ENCODE assay signal across 1 cellular context in the genomic region with DNA sequence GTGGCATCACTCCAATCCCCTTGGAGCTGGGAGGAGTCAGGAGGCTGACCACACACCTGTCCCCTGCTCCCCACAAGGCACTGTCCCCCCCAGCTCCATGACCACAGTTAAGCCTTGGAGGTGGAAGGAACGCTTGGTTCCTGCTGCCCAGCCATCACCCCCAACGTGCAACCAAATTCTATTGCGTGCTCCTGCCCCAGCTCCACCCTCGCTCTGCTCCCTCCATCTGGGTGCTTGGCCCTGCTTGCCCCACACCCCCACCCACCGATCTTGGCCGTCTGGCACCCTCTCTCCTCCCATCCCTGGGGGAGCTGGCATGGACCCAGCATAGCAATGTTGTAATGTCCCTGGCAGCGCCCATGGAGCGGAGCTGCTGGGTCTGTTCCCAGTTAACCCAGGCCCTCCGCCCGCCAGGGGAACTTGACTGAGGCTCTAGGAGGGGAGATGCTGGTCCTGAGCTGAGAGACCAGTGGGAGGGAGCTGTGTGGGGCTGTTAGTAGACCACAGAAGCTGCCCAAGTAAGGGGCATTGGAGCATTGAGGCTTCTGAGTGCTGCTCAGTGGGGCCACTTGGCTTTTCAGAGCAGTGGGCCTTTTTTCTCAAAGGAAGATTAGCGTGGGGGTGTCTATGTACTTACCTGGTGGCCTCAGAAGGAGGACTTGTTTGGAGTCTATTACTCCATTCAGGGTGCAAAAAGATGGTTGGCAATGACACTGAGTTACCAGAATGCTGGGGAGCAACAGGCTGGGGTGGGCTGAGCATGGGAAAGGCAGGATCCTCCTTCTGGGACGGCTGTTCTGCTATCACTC.
TF ChIP-seq lines count a peak whose summit lies in the region.

No MANE protein-coding gene starts in this region.

TF ChIP-seq in SK-N-SH, 30 proteins besides CTCF, POLR2A, EP300 and RAD21 (continued from another document):
- TF ChIP-seq IRF3 (IDR thresholded peaks at IDR 0.05; ENCODE audit: low read depth, low read length) (no peak), TAF1 (IDR thresholded peaks at IDR 0.05; ENCODE audit: borderline replicate concordance, low read depth, low read length) (no peak), RFX5 (IDR thresholded peaks at IDR 0.05; ENCODE audit: low read length) (no peak), FOXJ3 (CRISPR knock-in tag; IDR thresholded peaks at IDR 0.05) (no peak), SIN3A (IDR thresholded peaks at IDR 0.05; ENCODE audit: borderline replicate concordance, low read depth, low read length) (no peak)
